In the genomic region with DNA sequence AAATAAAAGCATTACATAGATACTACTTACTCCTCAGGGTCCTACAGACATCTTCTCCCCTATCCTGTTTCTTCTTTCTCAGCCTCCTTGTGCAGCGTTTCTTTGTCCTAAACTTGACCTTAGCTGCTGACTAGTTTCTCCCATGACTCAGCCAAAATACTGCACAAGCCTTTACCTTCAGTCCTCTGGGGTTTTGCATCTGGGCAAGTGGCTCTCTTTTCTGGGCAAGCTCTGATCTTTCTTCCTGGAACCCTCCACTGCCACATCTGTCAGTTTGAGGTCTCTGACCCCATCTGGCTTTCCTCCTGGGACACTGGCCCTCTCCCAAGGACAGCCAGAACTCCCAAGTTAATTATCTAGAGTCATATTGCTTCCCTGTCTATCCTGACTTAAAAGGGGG, we compare ENCODE assay signal across 9 cellular contexts.
DNase-seq lines count a peak whose midpoint lies in the region; ATAC-seq and TF ChIP-seq lines count a peak whose summit lies in the region.
"Had no signal": no experiment of that assay in that cellular context is flagged by ENCODE, and none has a peak within 500 bp of the region (broad histone marks: within the 10 kb centered on the region; RNA-seq: fewer than 3 reads in every experiment).

No MANE protein-coding gene starts in this region.

- no peaks in the 10 kb centered on the region for H3K36me3 Mint-ChIP-seq in activated naive CD4-positive, alpha-beta T cell treated with anti-CD3 and anti-CD28 coated beads, Interleukin-2, amount 50 U/mL, for 72 hours
- H3K36me3 Mint-ChIP-seq: activated naive CD4-positive, alpha-beta T cell treated with anti-CD3 and anti-CD28 coated beads, Interleukin-2, amount 10 ng/mL, durations not matched to agents 7 days and 5 days had no signal

- H3K4me1 ChIP-seq in skeletal muscle satellite cell (ENCODE audit: control insufficient read depth, insufficient read depth, low read length): peaks cover 11% of the 10 kb centered on the region

- ATAC-seq in GM19351 (IDR thresholded peaks at IDR 0.05; ENCODE audit: unreplicated experiment) (peak; percentile 57), HG03159 (IDR thresholded peaks at IDR 0.05; ENCODE audit: unreplicated experiment) (peak; percentile 61)
- ATAC-seq in activated naive CD4-positive, alpha-beta T cell treated with anti-CD3 and anti-CD28 coated beads, Interleukin-2, amount 50 U/mL, for 72 hours: no peak

- peak overlapping the region; percentile 58 for H3K4me2 ChIP-seq in skeletal muscle satellite cell (ENCODE audit: low read length)

- H3K9me3 Mint-ChIP-seq in activated naive CD4-positive, alpha-beta T cell treated with anti-CD3 and anti-CD28 coated beads, Interleukin-2, amount 50 U/mL, for 72 hours: peaks cover 0 to 3% of the 10 kb centered on the region in 2 donors

- no peaks in the 10 kb centered on the region for H3K27me3 ChIP-seq in skeletal muscle satellite cell (ENCODE audit: control insufficient read depth, insufficient read depth, low read length)

- DNase-seq in epithelial cell of esophagus (ENCODE audit: low read depth) (peak; percentile 76), dermis blood vessel endothelial cell (no peak), occipital lobe (lab: John Stamatoyannopoulos, UW) (no peak)
- DNase-seq in activated naive CD4-positive, alpha-beta T cell treated with anti-CD3 and anti-CD28 coated beads, Interleukin-2, amount 50 U/mL, for 72 hours (ENCODE audit: low spot score in 2 of 2): no peak
- no peak for DNase-seq in activated CD8-positive, alpha-beta memory T cell treated with anti-CD3 and anti-CD28 coated beads for 24 hours
- DNase-seq: activated naive CD4-positive, alpha-beta T cell treated with anti-CD3 and anti-CD28 coated beads, Interleukin-2, amount 10 ng/mL, durations not matched to agents 7 days and 5 days had no signal

- TF ChIP-seq CTCF in epithelial cell of esophagus (IDR thresholded peaks at IDR 0.05; ENCODE audit: insufficient read depth, low read depth, low read length, missing control alignments): no peak

- H3K27ac Mint-ChIP-seq in activated naive CD4-positive, alpha-beta T cell treated with anti-CD3 and anti-CD28 coated beads, Interleukin-2, amount 50 U/mL, for 72 hours: no peak overlapping the region
- H3K27ac Mint-ChIP-seq: activated naive CD4-positive, alpha-beta T cell treated with anti-CD3 and anti-CD28 coated beads, Interleukin-2, amount 10 ng/mL, durations not matched to agents 7 days and 5 days had no signal

- H3K4me3 ChIP-seq in epithelial cell of esophagus (ENCODE audit: low read length): no peak overlapping the region
- no peak overlapping the region for H3K4me3 ChIP-seq in skeletal muscle satellite cell (ENCODE audit: low read length)

- H3K9me3 ChIP-seq in skeletal muscle satellite cell (replicated peaks; ENCODE audit: low read length): no peaks in the 10 kb centered on the region

- peak overlapping the region; percentile 25 for H3K9ac ChIP-seq in skeletal muscle satellite cell (ENCODE audit: low read depth, low read length)

- no peaks in the 10 kb centered on the region for H3K36me3 ChIP-seq in skeletal muscle satellite cell (ENCODE audit: insufficient read depth, low read length)

Comparison
In these comparisons a context has a peak if more than half of its experiments do, and no peak if none do; other contexts are left out.
1. ATAC-seq: peak in GM19351 (single experiment) and HG03159 (single experiment); none in activated naive CD4-positive, alpha-beta T cell treated with anti-CD3 and anti-CD28 coated beads, Interleukin-2, amount 50 U/mL, for 72 hours (0 of 2).